Comparison of ENCODE assay signal across 8 cellular contexts in the genomic region with DNA sequence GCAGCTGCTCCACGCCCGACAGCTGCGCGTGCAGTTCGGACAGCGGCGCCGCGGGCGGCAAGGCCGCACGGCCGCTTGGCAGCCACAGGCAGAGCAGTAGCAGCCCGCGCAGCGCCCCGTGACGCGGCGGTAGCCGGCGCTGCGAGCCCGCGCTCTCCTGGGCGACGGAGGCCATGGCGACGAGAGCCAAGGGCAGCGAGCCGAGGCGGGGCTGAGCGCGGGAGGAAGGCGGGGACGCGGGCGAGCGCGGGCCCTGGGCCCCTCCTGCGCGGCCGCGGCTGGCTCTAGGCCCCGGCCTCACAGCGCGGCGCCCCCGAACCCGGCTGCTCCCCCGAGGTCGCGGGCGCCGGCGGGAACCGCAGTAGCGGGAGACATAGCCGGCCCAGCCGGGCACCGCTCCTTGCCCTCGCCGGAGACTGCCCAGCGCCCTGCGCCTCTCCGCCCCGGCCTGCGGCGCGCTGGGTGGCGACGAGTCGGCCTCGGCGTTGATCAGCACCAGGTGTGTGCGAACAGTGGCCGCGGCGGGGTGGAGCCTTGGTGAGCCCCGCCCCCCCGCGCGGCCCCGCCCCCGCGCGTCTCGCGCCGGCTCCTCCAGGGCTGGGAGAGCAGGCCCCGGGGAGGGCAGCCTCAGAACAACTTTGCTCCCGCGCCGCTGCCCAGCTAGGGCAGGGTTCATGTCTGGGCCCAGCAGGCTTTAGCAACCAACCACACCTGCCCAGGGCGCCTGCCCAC. TPM values are rescaled to one million over a fixed set of nuclear protein-coding genes. Genes with fewer than 3 reads are reported as not detected.
DNase-seq lines count a peak whose midpoint lies in the region; ATAC-seq and TF ChIP-seq lines count a peak whose summit lies in the region.

TSS of gene LRP11 (minus strand) at position 514 of the 732 bp plus-strand sequence. CDS start at position 175, 339 bp downstream.

- H3K9me2 ChIP-seq in PC-9 (ENCODE audit: insufficient read depth) = no peaks in the 10 kb centered on the region

- H3K36me3 ChIP-seq in PC-9 (ENCODE audit: low read depth) (no peaks in the 10 kb centered on the region), esophagus (ENCODE audit: control insufficient read depth in 2 of 2, insufficient read depth in 2 of 2, low read length in 1 of 2) (no peaks in the 10 kb centered on the region), mucosa of stomach (ENCODE audit: control insufficient read depth, insufficient read depth, low read length) (no peaks in the 10 kb centered on the region)

- no peaks in the 10 kb centered on the region for H3K9me3 Mint-ChIP-seq in Calu3 (ENCODE audit: low read depth, unreplicated experiment)

- BruUV-seq in Calu3 (replicated peaks; lab: Mats Ljungman, UMichigan) (no TSS peak), PC-9 (replicated peaks; lab: Mats Ljungman, UMichigan) (no TSS peak)

- 0 to 1% methylated on average over 75 to 95 of the region's 95 CpGs for WGBS in esophagus, 2 donors

- H3K9me3 ChIP-seq in PC-9 (ENCODE audit: insufficient read depth, low read depth) = no peaks in the 10 kb centered on the region
- no peaks in the 10 kb centered on the region for H3K9me3 ChIP-seq in esophagus (ENCODE audit: control insufficient read depth in 2 of 2, insufficient read depth in 1 of 2, low read depth in 1 of 2, low read length in 1 of 2)
- H3K9me3 ChIP-seq in mucosa of stomach (ENCODE audit: control insufficient read depth, low read length) = no peaks in the 10 kb centered on the region

- POLR2A ChIA-PET in PC-9 (lab: Charles Lee; ENCODE audit: unreplicated experiment) = interaction anchor here (0.6 to 1.0 kb wide), 2 partner anchors 12 to 23 kb away, joined by 5 read pairs; no protein-coding TSS in a partner anchor

- no peaks in the 10 kb centered on the region for H4K20me1 ChIP-seq in PC-9 (ENCODE audit: insufficient read depth)

- peak within 1 kb of the TSS; percentile 78 for H3K9ac ChIP-seq in mucosa of stomach (ENCODE audit: low read length)

- peak within 1 kb of the TSS; percentile 92 for H3K27ac ChIP-seq in PC-9
- H3K27ac ChIP-seq in esophagus (ENCODE audit: low read depth in 2 of 2, low read length in 1 of 2) = peak within 1 kb of the TSS; percentile 91 to 96

- peak within 1 kb of the TSS; percentile 73 for H3K4me3 ChIP-seq in PC-9
- H3K4me3 ChIP-seq in esophagus (ENCODE audit: low read depth in 1 of 2, low read length in 2 of 2) = peak within 1 kb of the TSS; percentile 72 to 76
- H3K4me3 ChIP-seq in mucosa of stomach (ENCODE audit: low read length) = peak within 1 kb of the TSS; percentile 62

- no peak for TF ChIP-seq CTCF in Calu3 (IDR thresholded peaks at IDR 0.05; ENCODE audit: unreplicated experiment)
- no peak for TF ChIP-seq CTCF in PC-9 (conservative IDR thresholded peaks at IDR 0.05)

- H3K4me3 Mint-ChIP-seq in Calu3 (ENCODE audit: low read depth, unreplicated experiment) = peak within 1 kb of the TSS; percentile 80

- CTCF ChIA-PET in Calu3 (lab: Charles Lee) = interaction anchor here (0.9 to 1.4 kb wide), 3 partner anchors 17 to 61 kb away, joined by 3 to 6 read pairs (median 3); no protein-coding TSS in a partner anchor
- CTCF ChIA-PET in PC-9 (lab: Charles Lee) = interaction anchor here (0.6 kb wide), 2 partner anchors 29 to 392 kb away, joined by 3 to 4 read pairs; no protein-coding TSS in a partner anchor

- peak within 1 kb of the TSS; percentile 81 for H3K4me2 ChIP-seq in PC-9

- H3K27me3 Mint-ChIP-seq in Calu3 (ENCODE audit: unreplicated experiment) = no peaks in the 10 kb centered on the region

- H3F3A ChIP-seq in PC-9 (ENCODE audit: insufficient read depth, low read depth) = peaks cover 33% of the 10 kb centered on the region

- H3K4me1 Mint-ChIP-seq in Calu3 (ENCODE audit: low read depth, unreplicated experiment) = peaks cover 38% of the 10 kb centered on the region

- intact Hi-C loops in Calu3 (cut with micrococcal nuclease; ENCODE audit: unreplicated experiment) (loop anchor here (1.0 to 10.0 kb wide), 2 partner anchors 9 to 61 kb away; partner anchors contain the start of gene RAET1G), PC-9 (cut with micrococcal nuclease; ENCODE audit: unreplicated experiment) (loop anchor here (1.0 to 10.0 kb wide), 4 partner anchors 9 to 299 kb away; partner anchors contain the start of genes GINM1 and RAET1G)

- H3K27me3 ChIP-seq in PC-9 (ENCODE audit: insufficient read depth, low read depth) (no peaks in the 10 kb centered on the region), esophagus (ENCODE audit: control insufficient read depth in 1 of 2, insufficient read depth in 2 of 2, low read length in 2 of 2) (no peaks in the 10 kb centered on the region), mucosa of stomach (ENCODE audit: control insufficient read depth, insufficient read depth, low read length) (no peaks in the 10 kb centered on the region)

- peak; percentile 91 for ATAC-seq in GM21528 (IDR thresholded peaks at IDR 0.05; ENCODE audit: low FRiP score, unreplicated experiment)

- peaks cover 70% of the 10 kb centered on the region for H3K4me1 ChIP-seq in PC-9 (replicated peaks; ENCODE audit: insufficient read depth)
- H3K4me1 ChIP-seq in esophagus (ENCODE audit: control insufficient read depth in 2 of 2, insufficient read depth in 2 of 2, low read length in 1 of 2) = peaks cover 2 to 21% of the 10 kb centered on the region in 2 donors
- peaks cover 20% of the 10 kb centered on the region for H3K4me1 ChIP-seq in mucosa of stomach (ENCODE audit: control insufficient read depth, insufficient read depth, low read length)

- DNase-seq in Calu3 (peak; percentile 88), HuH-7.5 (ENCODE audit: low spot score) (peak; percentile 88), PC-9 (peak; percentile 73 to 88)
- peak; percentile 84 to 89 for DNase-seq in activated T-cell treated with anti-CD3 and anti-CD28 coated beads, Interleukin-2, amount 50 U/mL, for 48 hours
- DNase-seq in stimulated activated CD8-positive, alpha-beta memory T cell treated with anti-CD3 and anti-CD28 coated beads, Interleukin-4, amount 100 ng/mL, for 48 hours = peak; percentile 83

- H3K79me2 ChIP-seq in PC-9 (ENCODE audit: low read depth) = peaks cover 35% of the 10 kb centered on the region

- H2AFZ ChIP-seq in PC-9 = peak within 1 kb of the TSS; percentile 80

- peaks cover 30% of the 10 kb centered on the region for H3K36me3 Mint-ChIP-seq in Calu3 (ENCODE audit: insufficient read depth, unreplicated experiment)

- peak within 1 kb of the TSS; percentile 82 for H3K27ac Mint-ChIP-seq in Calu3 (ENCODE audit: unreplicated experiment)

RNA-seq across cellular contexts. Expression of gene LRP11, which starts in this region (rescaled TPM):
- 27.4 and 31.1 TPM in 2 replicates for total RNA-seq in Calu3 (2022)
- total RNA-seq in PC-9 (2021) = 33.8 and 38.6 TPM in 2 replicates
- polyA plus RNA-seq in esophagus = 10 to 100 TPM; 20.8 to 25.6 TPM

Comparison
In these comparisons a context has a peak if more than half of its experiments do, and no peak if none do; other contexts are left out.
1. Peak in every context shown above with its lines: DNase-seq, ATAC-seq, H3K4me3 ChIP-seq and H3K27ac ChIP-seq.